ENCODE assay signal across 11 cellular contexts in the genomic region with DNA sequence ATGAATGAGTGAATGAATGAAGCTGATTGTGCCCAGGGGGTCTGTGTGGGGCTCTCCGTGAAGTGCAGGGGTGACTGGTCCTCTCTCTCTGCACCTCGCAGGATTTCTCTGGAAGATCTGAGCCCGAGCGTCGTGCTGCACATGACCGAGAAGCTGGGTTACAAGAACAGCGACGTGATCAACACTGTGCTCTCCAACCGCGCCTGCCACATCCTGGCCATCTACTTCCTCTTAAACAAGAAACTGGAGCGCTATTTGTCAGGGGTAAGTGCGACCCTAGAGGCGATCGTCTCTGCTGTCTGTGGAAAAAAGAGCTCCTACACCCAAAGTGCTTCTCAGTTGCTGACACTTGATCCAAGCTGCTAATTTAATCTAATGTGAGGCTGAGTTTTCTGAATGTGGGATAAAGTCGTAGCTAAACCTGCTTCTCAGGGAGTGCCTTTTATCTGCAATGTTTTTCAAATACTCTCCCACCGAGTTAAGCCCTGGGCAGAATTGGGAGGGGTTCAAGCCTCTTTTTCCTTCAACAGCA.
DNase-seq lines count a peak whose midpoint lies in the region; ATAC-seq and TF ChIP-seq lines count a peak whose summit lies in the region.
"Had no signal": no experiment of that assay in that cellular context is flagged by ENCODE, and none has a peak within 500 bp of the region (broad histone marks: within the 10 kb centered on the region; RNA-seq: fewer than 3 reads in every experiment).

No MANE protein-coding gene starts in this region.

- peaks cover 7% of the 10 kb centered on the region for H4K20me1 ChIP-seq in neural progenitor cell (ENCODE audit: low read depth)

- no peaks in the 10 kb centered on the region for H3K36me3 ChIP-seq in neural progenitor cell
- H3K36me3 ChIP-seq in brain microvascular endothelial cell (replicated peaks): no peaks in the 10 kb centered on the region
- H3K36me3 ChIP-seq in lower lobe of right lung: no peaks in the 10 kb centered on the region

- H2AFZ ChIP-seq in neural progenitor cell (replicated peaks): no peak overlapping the region

- H3K4me1 Mint-ChIP-seq in neural progenitor cell: peaks cover 27% of the 10 kb centered on the region

- intact Hi-C loops in lower lobe of right lung (cut with DNase I): no loop called here

- H3K4me3 ChIP-seq in neural progenitor cell (no peak overlapping the region), brain microvascular endothelial cell (ENCODE audit: low read depth, low read length) (no peak overlapping the region), lower lobe of right lung (no peak overlapping the region)
- H3K4me3 ChIP-seq: suprapubic skin had no signal

- no peaks in the 10 kb centered on the region for H3K9me3 Mint-ChIP-seq in neural progenitor cell

- H3K27ac ChIP-seq in neural progenitor cell (no peak overlapping the region), brain microvascular endothelial cell (no peak overlapping the region), lower lobe of right lung (no peak overlapping the region)
- H3K27ac ChIP-seq: suprapubic skin had no signal

- no peaks in the 10 kb centered on the region for H3K27me3 ChIP-seq in neural progenitor cell
- H3K27me3 ChIP-seq in brain microvascular endothelial cell (replicated peaks): no peaks in the 10 kb centered on the region
- H3K27me3 ChIP-seq in lower lobe of right lung (ENCODE audit: low read depth): no peaks in the 10 kb centered on the region
- H3K27me3 ChIP-seq: suprapubic skin had no signal

- TF ChIP-seq CTCF in neural progenitor cell (IDR thresholded peaks at IDR 0.05): peak; percentile 18
- TF ChIP-seq CTCF in brain microvascular endothelial cell (IDR thresholded peaks at IDR 0.05; ENCODE audit: low read depth, low read length, missing control alignments): no peak
- TF ChIP-seq CTCF in lower lobe of right lung (IDR thresholded peaks at IDR 0.05): no peak

- peak overlapping the region; percentile 25 for H3K4me2 ChIP-seq in neural progenitor cell

- peaks cover 26% of the 10 kb centered on the region for H3F3A ChIP-seq in neural progenitor cell (ENCODE audit: low read depth)

- no peaks in the 10 kb centered on the region for H3K9me3 ChIP-seq in neural progenitor cell (ENCODE audit: low read depth)
- H3K9me3 ChIP-seq in lower lobe of right lung: no peaks in the 10 kb centered on the region
- H3K9me3 ChIP-seq: suprapubic skin had no signal

- H3K36me3 Mint-ChIP-seq in neural progenitor cell: peaks cover 48% of the 10 kb centered on the region

- in situ Hi-C loops in brain microvascular endothelial cell (cut with HindIII; ENCODE audit: low pct_ligation_motif_present, low sequenced_read_pairs): no loop called here

- H3K27ac Mint-ChIP-seq in neural progenitor cell: peak overlapping the region; percentile 17

- no peak overlapping the region for H3K9ac ChIP-seq in neural progenitor cell

- H3K79me2 ChIP-seq in neural progenitor cell (ENCODE audit: low read depth): no peaks in the 10 kb centered on the region

- DNase-seq in ELF-1 (ENCODE audit: low read depth, low spot score) (peak; percentile 67), NOMO-1 treated with dmso at 0.1 percent for 144 hours (lab: John Stamatoyannopoulos, UW; ENCODE audit: unreplicated experiment) (peak; percentile 56), neural progenitor cell (ENCODE audit: low spot score) (peak; percentile 67), brain microvascular endothelial cell (no peak), lower lobe of right lung (no peak), AG08395 (ENCODE audit: low spot score) (no peak)
- peak; percentile 24 to 35 for DNase-seq in activated T-cell treated with anti-CD3 and anti-CD28 coated beads, Interleukin-2, amount 50 U/mL, for 48 hours
- DNase-seq: DMS153, NCI-H1417 had no signal

- no peak overlapping the region for H3K4me3 Mint-ChIP-seq in neural progenitor cell

- no peaks in the 10 kb centered on the region for H3K27me3 Mint-ChIP-seq in neural progenitor cell (ENCODE audit: insufficient read depth, low read depth)

- ATAC-seq in GM19395 (IDR thresholded peaks at IDR 0.05; ENCODE audit: unreplicated experiment): no peak
- no peak for ATAC-seq in lower lobe of right lung

- H3K4me1 ChIP-seq in neural progenitor cell (peaks cover 21% of the 10 kb centered on the region), lower lobe of right lung (no peaks in the 10 kb centered on the region)
- H3K4me1 ChIP-seq: suprapubic skin had no signal

Comparison
In these comparisons a context has a peak if more than half of its experiments do, and no peak if none do; other contexts are left out.
1. DNase-seq: peak in ELF-1 (single experiment), NOMO-1 treated with dmso at 0.1 percent for 144 hours (single experiment), activated T-cell treated with anti-CD3 and anti-CD28 coated beads, Interleukin-2, amount 50 U/mL, for 48 hours (2 of 2) and neural progenitor cell (single experiment); none in brain microvascular endothelial cell (single experiment), lower lobe of right lung (single experiment) and AG08395 (single experiment).